In genomic region chr5:87229780-87230179, GRCh38 we compare ENCODE assay signal across 30 cellular contexts. TPM values are rescaled to one million over a fixed set of nuclear protein-coding genes. Genes with fewer than 3 reads are reported as not detected.
DNase-seq lines count a peak whose midpoint lies in the region; ATAC-seq, FAIRE-seq and TF ChIP-seq lines count a peak whose summit lies in the region.
"Had no signal": no experiment of that assay in that cellular context is flagged by ENCODE, and none has a peak within 500 bp of the region (broad histone marks: within the 10 kb centered on the region; RNA-seq: fewer than 3 reads in every experiment).

No MANE protein-coding gene starts in this region.

- no peak overlapping the region for H4K91ac ChIP-seq in IMR-90 (ENCODE audit: insufficient read depth, low read depth, low read length)
- H4K91ac ChIP-seq in neuronal stem cell (ENCODE audit: low read depth, low read length, poor library complexity) = no peak overlapping the region

- WGBS in IMR-90 (ENCODE audit: extremely low coverage in 2 of 2, insufficient read length in 1 of 2), 2 experiments = no CpG with 5 or more reads among the region's 2 CpGs
- WGBS in neuronal stem cell (ENCODE audit: extremely low coverage in 2 of 2, insufficient read length in 2 of 2, insufficient replicate concordance in 1 of 2), 2 donors = 100% methylated on average over 1 of the region's 2 CpGs; no CpG with 5 or more reads in 1 of the 2 donors

- no peak overlapping the region for H2BK12ac ChIP-seq in neuronal stem cell (ENCODE audit: low read length)

- no peaks in the 10 kb centered on the region for H3K27me3 ChIP-seq in IMR-90 (ENCODE audit: control insufficient read depth, insufficient read depth, low read length)
- no peaks in the 10 kb centered on the region for H3K27me3 ChIP-seq in bronchial epithelial cell (ENCODE audit: control insufficient read depth, insufficient read depth, low read length)
- H3K27me3 ChIP-seq in neuronal stem cell (ENCODE audit: control insufficient read depth in 3 of 3, insufficient read depth in 3 of 3, low read depth in 1 of 3, low read length in 3 of 3) = no peaks in the 10 kb centered on the region
- H3K27me3 ChIP-seq: body of pancreas, heart right ventricle, neural progenitor cell, sigmoid colon, suprapubic skin had no signal

- ATAC-seq in IMR-90 (ENCODE audit: low read depth) (no peak), GM18868 (IDR thresholded peaks at IDR 0.05; ENCODE audit: unreplicated experiment) (no peak), GM21515 (IDR thresholded peaks at IDR 0.05; ENCODE audit: unreplicated experiment) (no peak)
- ATAC-seq: activated CD8-positive, alpha-beta memory T cell treated with anti-CD3 and anti-CD28 coated beads, Interleukin-2, amount 10 ng/mL, durations not matched to agents 7 days and 5 days; body of pancreas; heart right ventricle; left lobe of liver; Right ventricle myocardium inferior; stimulated activated naive B cell treated with anti-CD40 and anti-IgM and Interleukin-4, amounts not matched to agents 10 μg/mL and 1 μg/mL and 100 μg/mL, for 72 hours; WTC11 had no signal

- H2BK120ac ChIP-seq in IMR-90 (ENCODE audit: low read depth, low read length) = no peak overlapping the region
- H2BK120ac ChIP-seq in neuronal stem cell (ENCODE audit: low read depth, low read length) = no peak overlapping the region

- H3K9me3 ChIP-seq in IMR-90 (ENCODE audit: control insufficient read depth, insufficient read depth, low read length) = no peaks in the 10 kb centered on the region
- H3K9me3 ChIP-seq in neuronal stem cell (replicated peaks in 1 of 2; ENCODE audit: control insufficient read depth in 2 of 2, insufficient read depth in 1 of 2, low read depth in 1 of 2, low read length in 2 of 2) = no peaks in the 10 kb centered on the region
- H3K9me3 ChIP-seq: body of pancreas, HAP-1, heart right ventricle, sigmoid colon, suprapubic skin had no signal

- peak; percentile 57 for DNase-seq in EH (ENCODE audit: low read depth)
- peak; percentile 21 for DNase-seq in IMR-90
- peak; percentile 42 for DNase-seq in bronchial epithelial cell (ENCODE audit: low read depth)
- peak; percentile 50 for DNase-seq in kidney tubule cell (ENCODE audit: low spot score)
- no peak for DNase-seq in SHP77 (lab: John Stamatoyannopoulos, UW)
- no peak for DNase-seq in neuronal stem cell (ENCODE audit: low spot score)
- DNase-seq: activated CD4-positive, alpha-beta T cell treated with anti-CD3 and anti-CD28 coated beads, Interleukin-2, amount 10 ng/mL, durations not matched to agents 7 days and 5 days; activated CD8-positive, alpha-beta memory T cell treated with anti-CD3 and anti-CD28 coated beads, Interleukin-2, amount 10 ng/mL, durations not matched to agents 7 days and 5 days; activated T-cell treated with anti-CD3 and anti-CD28 coated beads, Interleukin-2, amount 50 U/mL, for 48 hours; AML-193; body of pancreas; CD4-positive, alpha-beta T cell; foreskin melanocyte; heart right ventricle; mesendoderm; NCI-H146; NCI-H2107; NCI-H446 treated with DMSO at 0.1 percent for 48 hours; OCI-M1; sigmoid colon; stimulated activated CD4-positive, alpha-beta T cell treated with anti-CD3 and anti-CD28 coated beads, Interleukin-15, amount 100 ng/mL, for 24 hours; stimulated activated naive B cell treated with anti-CD40 and anti-IgM and Interleukin-4, amounts not matched to agents 10 μg/mL and 1 μg/mL and 100 μg/mL, for 72 hours had no signal

- H3K4me1 ChIP-seq in IMR-90 (ENCODE audit: control insufficient read depth, insufficient read depth, low read length) (no peaks in the 10 kb centered on the region), neuronal stem cell (ENCODE audit: control insufficient read depth in 2 of 2, insufficient read depth in 1 of 2, low read depth in 1 of 2, low read length in 2 of 2) (no peaks in the 10 kb centered on the region)
- H3K4me1 ChIP-seq: body of pancreas, HAP-1, heart right ventricle, neural progenitor cell, sigmoid colon, suprapubic skin had no signal

- CTCF ChIA-PET in IMR-90 (lab: Yijun Ruan, JAX) = no interaction called here

- in situ Hi-C loops in IMR-90 (cut with MboI; ENCODE audit: low sequenced_read_pairs) = no loop called here

- H4K8ac ChIP-seq in IMR-90 (ENCODE audit: low read depth in 2 of 2, low read length in 2 of 2) = no peak overlapping the region
- H4K8ac ChIP-seq in neuronal stem cell (ENCODE audit: low read depth, low read length) = no peak overlapping the region

- H4K5ac ChIP-seq in IMR-90 (ENCODE audit: low read depth, low read length) = no peak overlapping the region

- H3K4ac ChIP-seq in IMR-90 (ENCODE audit: low read depth, low read length) (no peak overlapping the region), neuronal stem cell (ENCODE audit: low read length) (no peak overlapping the region)

- H3K18ac ChIP-seq in IMR-90 (ENCODE audit: low read depth, low read length) (no peak overlapping the region), neuronal stem cell (ENCODE audit: low read length) (no peak overlapping the region)

- H4K20me1 ChIP-seq in IMR-90 (ENCODE audit: insufficient read depth, low read length) = no peaks in the 10 kb centered on the region

- H3K9ac ChIP-seq in IMR-90 (ENCODE audit: low read depth, low read length) = no peak overlapping the region
- H3K9ac ChIP-seq in neuronal stem cell (ENCODE audit: low read depth, low read length, poor library complexity) = no peak overlapping the region
- H3K9ac ChIP-seq: neural progenitor cell had no signal

- no peak overlapping the region for H3K56ac ChIP-seq in IMR-90 (ENCODE audit: extremely low read depth, insufficient read depth, low read length)

- no peak for FAIRE-seq in bronchial epithelial cell (lab: Jason Lieb, UNC)

- no peak overlapping the region for H3K14ac ChIP-seq in IMR-90 (replicated peaks; ENCODE audit: low read depth, low read length)
- no peak overlapping the region for H3K14ac ChIP-seq in neuronal stem cell (ENCODE audit: low read length)

- peaks cover 2% of the 10 kb centered on the region; the same call in 1 of the 2 replicates for H3K9me1 ChIP-seq in IMR-90 (ENCODE audit: insufficient read depth, low read length)

- H2BK5ac ChIP-seq in IMR-90 (ENCODE audit: low read depth, low read length, poor library complexity, severe bottlenecking) = no peak overlapping the region
- H2BK5ac ChIP-seq in neuronal stem cell (ENCODE audit: low read length) = no peak overlapping the region

- no peak overlapping the region for H3K4me3 ChIP-seq in IMR-90 (ENCODE audit: insufficient read depth, low read depth, low read length)
- no peak overlapping the region for H3K4me3 ChIP-seq in bronchial epithelial cell (ENCODE audit: low read depth, low read length)
- H3K4me3 ChIP-seq in neuronal stem cell (ENCODE audit: low read length in 2 of 2) = no peak overlapping the region
- H3K4me3 ChIP-seq: body of pancreas, HAP-1, heart right ventricle, neural progenitor cell, sigmoid colon, suprapubic skin had no signal

- H3K23ac ChIP-seq in IMR-90 (ENCODE audit: low read depth, low read length) (no peak overlapping the region; the same call in 1 of the 2 replicates), neuronal stem cell (ENCODE audit: low read depth, low read length, poor library complexity) (no peak overlapping the region)

- dilution Hi-C loops in IMR-90 (cut with HindIII; ENCODE audit: low sequenced_read_pairs, unreplicated experiment) = no loop called here

- H3K27ac ChIP-seq in IMR-90 (ENCODE audit: insufficient read depth, low read length) (no peak overlapping the region), neuronal stem cell (replicated peaks; ENCODE audit: low read length) (no peak overlapping the region)
- H3K27ac ChIP-seq: body of pancreas, heart right ventricle, neural progenitor cell, sigmoid colon, suprapubic skin had no signal

- H3K36me3 ChIP-seq in IMR-90 (ENCODE audit: control insufficient read depth, insufficient read depth, low read length) (no peaks in the 10 kb centered on the region), bronchial epithelial cell (ENCODE audit: control insufficient read depth, insufficient read depth, low read length) (no peaks in the 10 kb centered on the region), neuronal stem cell (replicated peaks in 1 of 2; ENCODE audit: control insufficient read depth in 2 of 2, insufficient read depth in 2 of 2, low read length in 2 of 2) (no peaks in the 10 kb centered on the region)
- H3K36me3 ChIP-seq: HAP-1, heart right ventricle, neural progenitor cell, sigmoid colon, suprapubic skin had no signal

- POLR2A ChIA-PET in IMR-90 (lab: Charles Lee; ENCODE audit: unreplicated experiment) = no interaction called here

- TF ChIP-seq POLR2A in IMR-90 (IDR thresholded peaks at IDR 0.05; ENCODE audit: low read depth, low read length) = no peak

- H2AFZ ChIP-seq in IMR-90 (replicated peaks; ENCODE audit: low read length, poor library complexity) (no peak overlapping the region), neuronal stem cell (ENCODE audit: low read length) (no peak overlapping the region)
- H2AFZ ChIP-seq: neural progenitor cell had no signal

- no TSS peak for BruUV-seq in IMR-90 (replicated peaks; lab: Mats Ljungman, UMichigan)

- intact Hi-C loops in IMR-90 (cut with micrococcal nuclease) = no loop called here

- H3K79me1 ChIP-seq in IMR-90 (ENCODE audit: low read depth in 1 of 2, low read length in 2 of 2) (no peaks in the 10 kb centered on the region), neuronal stem cell (ENCODE audit: low read depth, low read length) (peaks cover 1% of the 10 kb centered on the region)

- no peak overlapping the region for H2AK9ac ChIP-seq in IMR-90 (replicated peaks; ENCODE audit: low read depth, low read length, poor library complexity)

- no peak overlapping the region for H3K4me2 ChIP-seq in IMR-90 (ENCODE audit: low read depth, low read length)
- no peak overlapping the region for H3K4me2 ChIP-seq in neuronal stem cell (ENCODE audit: insufficient read depth, low read length, poor library complexity, severe bottlenecking)
- H3K4me2 ChIP-seq: neural progenitor cell had no signal

- no peak for TF ChIP-seq CTCF in IMR-90 (conservative IDR thresholded peaks at IDR 0.05; ENCODE audit: low read depth, low read length)
- no peak for TF ChIP-seq CTCF in bronchial epithelial cell (IDR thresholded peaks at IDR 0.05; ENCODE audit: insufficient read depth, low read length, severe bottlenecking)

- H2BK20ac ChIP-seq in IMR-90 (ENCODE audit: low read depth, low read length) = no peak overlapping the region

- no peak overlapping the region for H2BK15ac ChIP-seq in IMR-90 (ENCODE audit: low read depth, low read length)
- H2BK15ac ChIP-seq in neuronal stem cell (ENCODE audit: low read length) = no peak overlapping the region

- H2AK5ac ChIP-seq in IMR-90 (ENCODE audit: low read depth, low read length) (no peak overlapping the region), neuronal stem cell (ENCODE audit: low read depth, low read length) (no peak overlapping the region)

- TF ChIP-seq RAD21 in IMR-90 (IDR thresholded peaks at IDR 0.05; ENCODE audit: low read length) = no peak

TF ChIP-seq in IMR-90, 13 proteins besides CTCF, POLR2A, EP300 and RAD21 (continues in another document):
- no peak for TF ChIP-seq BHLHE40 (IDR thresholded peaks at IDR 0.05; ENCODE audit: low read depth, low read length)

RNA-seq across cellular contexts. Expression of gene RASA1, which starts 37.9 kb away (rescaled TPM):
- total RNA-seq in IMR-90 (2012; rRNA removed) (45.7 and 55.8 TPM in 2 replicates), bronchial epithelial cell (22.6 and 32.3 TPM in 2 replicates)
- polyA plus RNA-seq in IMR-90 (2012; rRNA removed) = 31.4 and 37.6 TPM in 2 replicates
- polyA plus RNA-seq in IMR-90 (2012; cell fraction: cytosol; rRNA removed) = 8.9 and 11.4 TPM in 2 replicates
- 12.7 and 78.0 TPM in 2 replicates for polyA plus RNA-seq in IMR-90 (2012; cell fraction: nucleus; rRNA removed; ENCODE audit: low replicate concordance)
- polyA plus RNA-seq in neuronal stem cell (2013, experiment 1 of 2) = 33.3 TPM
- polyA plus RNA-seq in neuronal stem cell (2013, experiment 2 of 2) = 33.5 TPM

Comparison
In these comparisons a context has a peak if more than half of its experiments do, and no peak if none do; other contexts are left out.
1. DNase-seq: peak in EH (single experiment), IMR-90 (single experiment), bronchial epithelial cell (single experiment) and kidney tubule cell (single experiment); none in SHP77 (0 of 2) and neuronal stem cell (single experiment).